ENCODE assay signal across 9 cellular contexts in genomic region chr5:1380011-1380817, GRCh38. TPM values are rescaled to one million over a fixed set of nuclear protein-coding genes. Genes with fewer than 3 reads are reported as not detected.
A peak's percentile ranks its signal among the peaks of the same experiment; 100 is the strongest.
DNase-seq lines count a peak whose midpoint lies in the region; ATAC-seq, FAIRE-seq and TF ChIP-seq lines count a peak whose summit lies in the region.
"Had no signal": no experiment of that assay in that cellular context is flagged by ENCODE, and none has a peak within 500 bp of the region (broad histone marks: within the 10 kb centered on the region; RNA-seq: fewer than 3 reads in every experiment).

No MANE protein-coding gene starts in this region.

- peaks cover 11% of the 10 kb centered on the region for H3K9me3 ChIP-seq in AG04450 (ENCODE audit: control insufficient read depth, insufficient read depth, low read length)
- H3K9me3 ChIP-seq in stomach = no peaks in the 10 kb centered on the region

- H3K9me3 Mint-ChIP-seq in activated CD4-positive, alpha-beta T cell treated with anti-CD3 and anti-CD28 coated beads, Interleukin-2, amount 10 ng/mL, durations not matched to agents 24 days and 14 days = no peaks in the 10 kb centered on the region
- H3K9me3 Mint-ChIP-seq in naive B cell = peaks cover 0 to 2% (median 0%) of the 10 kb centered on the region in 7 donors

- ATAC-seq in HG03571 (IDR thresholded peaks at IDR 0.05; ENCODE audit: unreplicated experiment) (peak; percentile 62), naive B cell (ENCODE audit: low read depth in 2 of 2) (peak; percentile 94 to 95)

- CTCF ChIA-PET in AG04450 (lab: Charles Lee) = interaction anchor here (0.6 to 2.2 kb wide), 9 partner anchors 9 to 1339 kb away, joined by 3 to 13 read pairs (median 5); no protein-coding TSS in a partner anchor

- peaks cover 4% of the 10 kb centered on the region for H3K4me1 Mint-ChIP-seq in activated CD4-positive, alpha-beta T cell treated with anti-CD3 and anti-CD28 coated beads, Interleukin-2, amount 10 ng/mL, durations not matched to agents 24 days and 14 days
- H3K4me1 Mint-ChIP-seq in naive B cell = peaks cover 10 to 18% (median 12%) of the 10 kb centered on the region in 3 donors

- H3K27me3 ChIP-seq in AG04450 (ENCODE audit: control insufficient read depth, insufficient read depth, low read length) (peaks cover 7% of the 10 kb centered on the region), stomach (peaks cover 0 to 63% (median 0%) of the 10 kb centered on the region in 3 donors)

- TF ChIP-seq POLR2A in stomach (IDR thresholded peaks at IDR 0.05) = no peak

- no peak for TF ChIP-seq EP300 in stomach (IDR thresholded peaks at IDR 0.05)

- POLR2A ChIA-PET in AG04450 (lab: Yijun Ruan, JAX) = no interaction called here

- H3K4me1 ChIP-seq in stomach = peaks cover 4 to 14% (median 12%) of the 10 kb centered on the region in 4 donors

- H3K36me3 ChIP-seq in stomach = no peaks in the 10 kb centered on the region

- no peak for DNase-seq in AG04450 (ENCODE audit: low read depth, low spot score)
- DNase-seq in GM19239 (ENCODE audit: insufficient read length, low spot score) = no peak
- peak; percentile 89 for DNase-seq in activated CD4-positive, alpha-beta T cell treated with anti-CD3 and anti-CD28 coated beads, Interleukin-2, amount 10 ng/mL, durations not matched to agents 24 days and 14 days
- DNase-seq in effector CD4-positive, alpha-beta T cell = peak; percentile 31
- peak; percentile 68 for DNase-seq in naive B cell
- peak; percentile 63 for DNase-seq in stomach
- DNase-seq in putamen (ENCODE audit: low spot score) = no peak

- TF ChIP-seq CTCF in AG04450 (IDR thresholded peaks at IDR 0.05; ENCODE audit: low read depth, low read length) (peak; percentile 46), stomach (IDR thresholded peaks at IDR 0.05) (peak in 5 of 7 experiments; percentile 34 to 83 (median 73))

- H3K27me3 Mint-ChIP-seq in activated CD4-positive, alpha-beta T cell treated with anti-CD3 and anti-CD28 coated beads, Interleukin-2, amount 10 ng/mL, durations not matched to agents 24 days and 14 days = peaks cover 3% of the 10 kb centered on the region
- peaks cover 0 to 4% (median 0%) of the 10 kb centered on the region in 3 donors for H3K27me3 Mint-ChIP-seq in naive B cell

- H3K4me3 Mint-ChIP-seq in activated CD4-positive, alpha-beta T cell treated with anti-CD3 and anti-CD28 coated beads, Interleukin-2, amount 10 ng/mL, durations not matched to agents 24 days and 14 days = peak overlapping the region; percentile 75
- peak overlapping the region; percentile 37 to 88 (median 80) for H3K4me3 Mint-ChIP-seq in naive B cell

- H3K27ac Mint-ChIP-seq in activated CD4-positive, alpha-beta T cell treated with anti-CD3 and anti-CD28 coated beads, Interleukin-2, amount 10 ng/mL, durations not matched to agents 24 days and 14 days = no peak overlapping the region
- peak overlapping the region in 4 of 6 donors; percentile 28 to 90 (median 66) for H3K27ac Mint-ChIP-seq in naive B cell

- H3K36me3 Mint-ChIP-seq in activated CD4-positive, alpha-beta T cell treated with anti-CD3 and anti-CD28 coated beads, Interleukin-2, amount 10 ng/mL, durations not matched to agents 24 days and 14 days (ENCODE audit: low read depth) = no peaks in the 10 kb centered on the region
- H3K36me3 Mint-ChIP-seq in naive B cell = no peaks in the 10 kb centered on the region

- intact Hi-C loops in activated CD4-positive, alpha-beta T cell treated with anti-CD3 and anti-CD28 coated beads, Interleukin-2, amount 10 ng/mL, durations not matched to agents 24 days and 14 days (cut with micrococcal nuclease) = loop anchor here (1.0 kb wide), 2 partner anchors 261 to 265 kb away; no protein-coding TSS in a partner anchor
- intact Hi-C loops in stomach (cut with DNase I; ENCODE audit: low total_unique reads) = no loop called here

- FAIRE-seq in GM19239 (lab: Jason Lieb, UNC) = peak; percentile 18
- FAIRE-seq: islet of Langerhans had no signal

- H3K4me3 ChIP-seq in AG04450 (ENCODE audit: low read depth, low read length) (no peak overlapping the region), stomach (peak overlapping the region; percentile 1 to 38 (median 14))

- H3K27ac ChIP-seq in AG04450 (ENCODE audit: low read depth, low read length) = no peak overlapping the region
- no peak overlapping the region for H3K27ac ChIP-seq in stomach

- WGBS in stomach, 5 donors = 16 to 90% (median 20%) methylated on average over 5 to 34 of the region's 34 CpGs

RNA-seq across cellular contexts. Expression of gene CLPTM1L, which starts 35.3 kb away (rescaled TPM):
- polyA plus RNA-seq in AG04450 (2011; rRNA removed) = 85.5 and 86.0 TPM in 2 replicates
- polyA minus RNA-seq in AG04450 (2011; rRNA and poly(A)+ RNA removed) = 104 and 128 TPM in 2 replicates
- 113 and 114 TPM in 2 replicates for total RNA-seq in activated CD4-positive, alpha-beta T cell treated with anti-CD3 and anti-CD28 coated beads, Interleukin-2, amount 10 ng/mL, durations not matched to agents 24 days and 14 days
- polyA plus RNA-seq in naive B cell (ENCODE audit: low read depth in 6 of 6) = 10 to 100 TPM; 24.5 to 65.2 (median 41.4) TPM
- total RNA-seq in stomach = 100 to 1,000 TPM in 4 of 5 donors, 10 to 100 TPM in 1; 90.6 to 202 (median 183) TPM
- 10 to 100 TPM; 60.8 to 72.3 (median 61.9) TPM for polyA plus RNA-seq in stomach

Comparison
In these comparisons a context has a peak if more than half of its experiments do, and no peak if none do; other contexts are left out.
1. DNase-seq: peak in activated CD4-positive, alpha-beta T cell treated with anti-CD3 and anti-CD28 coated beads, Interleukin-2, amount 10 ng/mL, durations not matched to agents 24 days and 14 days (single experiment), effector CD4-positive, alpha-beta T cell (single experiment), naive B cell (single experiment) and stomach (single experiment); none in AG04450 (single experiment), GM19239 (single experiment) and putamen (single experiment).